In genomic region chr7:98294326-98294725, GRCh38 we compare ENCODE assay signal across 2 cellular contexts.
TF ChIP-seq lines count a peak whose summit lies in the region.

No MANE protein-coding gene starts in this region.

TF ChIP-seq in K562, 482 proteins besides CTCF, POLR2A, EP300 and RAD21:
- TF ChIP-seq RUNX1 (IDR thresholded peaks at IDR 0.05; ENCODE audit: low read depth) (no peak), FUS (optimal IDR thresholded peaks at IDR 0.05; ENCODE audit: low read depth, low read length) (no peak), ZNF347 (CRISPR knock-in tag; IDR thresholded peaks at IDR 0.05; ENCODE audit: low read depth) (no peak), POU5F1 (IDR thresholded peaks at IDR 0.05; ENCODE audit: borderline replicate concordance, low read depth, low read length, partially characterized antibody) (no peak), CREB3 (tag; conservative IDR thresholded peaks at IDR 0.05; ENCODE audit: low read depth) (no peak), SMARCC2 (IDR thresholded peaks at IDR 0.05; ENCODE audit: low read depth) (no peak), ZNF644 (tag; IDR thresholded peaks at IDR 0.05; ENCODE audit: low read depth) (no peak), ZNF696 (CRISPR knock-in tag; conservative IDR thresholded peaks at IDR 0.05) (no peak), ZNF318 (IDR thresholded peaks at IDR 0.05; ENCODE audit: borderline replicate concordance in 1 of 2, low read depth in 1 of 2) (no peak), ARID2 (IDR thresholded peaks at IDR 0.05) (no peak), NFE2 (IDR thresholded peaks at IDR 0.05; ENCODE audit: low read depth) (no peak), CBFA2T3 (IDR thresholded peaks at IDR 0.05) (no peak), ZNF668 (CRISPR knock-in tag; IDR thresholded peaks at IDR 0.05) (no peak), MTA1 (IDR thresholded peaks at IDR 0.05; ENCODE audit: borderline replicate concordance) (no peak), GTF2A2 (tag; IDR thresholded peaks at IDR 0.05) (no peak), DMBX1 (CRISPR knock-in tag; IDR thresholded peaks at IDR 0.05; ENCODE audit: borderline replicate concordance) (no peak), CHD1 (IDR thresholded peaks at IDR 0.05; ENCODE audit: low read length) (no peak), ETV5 (CRISPR knock-in tag; IDR thresholded peaks at IDR 0.05; ENCODE audit: low read depth) (no peak), CBX3 (IDR thresholded peaks at IDR 0.05; ENCODE audit: borderline replicate concordance in 1 of 2, low read length in 2 of 2) (no peak)

TF ChIP-seq in SK-N-SH treated with all-trans-retinoic acid at 6 μM for 48 hours, 23 proteins besides CTCF, POLR2A, EP300 and RAD21:
- TF ChIP-seq ZC3H10 (CRISPR knock-in tag; IDR thresholded peaks at IDR 0.05) (no peak), OSR1 (CRISPR knock-in tag; IDR thresholded peaks at IDR 0.05) (no peak)
